8 cellular contexts compared by ENCODE assay signal in the genomic region with DNA sequence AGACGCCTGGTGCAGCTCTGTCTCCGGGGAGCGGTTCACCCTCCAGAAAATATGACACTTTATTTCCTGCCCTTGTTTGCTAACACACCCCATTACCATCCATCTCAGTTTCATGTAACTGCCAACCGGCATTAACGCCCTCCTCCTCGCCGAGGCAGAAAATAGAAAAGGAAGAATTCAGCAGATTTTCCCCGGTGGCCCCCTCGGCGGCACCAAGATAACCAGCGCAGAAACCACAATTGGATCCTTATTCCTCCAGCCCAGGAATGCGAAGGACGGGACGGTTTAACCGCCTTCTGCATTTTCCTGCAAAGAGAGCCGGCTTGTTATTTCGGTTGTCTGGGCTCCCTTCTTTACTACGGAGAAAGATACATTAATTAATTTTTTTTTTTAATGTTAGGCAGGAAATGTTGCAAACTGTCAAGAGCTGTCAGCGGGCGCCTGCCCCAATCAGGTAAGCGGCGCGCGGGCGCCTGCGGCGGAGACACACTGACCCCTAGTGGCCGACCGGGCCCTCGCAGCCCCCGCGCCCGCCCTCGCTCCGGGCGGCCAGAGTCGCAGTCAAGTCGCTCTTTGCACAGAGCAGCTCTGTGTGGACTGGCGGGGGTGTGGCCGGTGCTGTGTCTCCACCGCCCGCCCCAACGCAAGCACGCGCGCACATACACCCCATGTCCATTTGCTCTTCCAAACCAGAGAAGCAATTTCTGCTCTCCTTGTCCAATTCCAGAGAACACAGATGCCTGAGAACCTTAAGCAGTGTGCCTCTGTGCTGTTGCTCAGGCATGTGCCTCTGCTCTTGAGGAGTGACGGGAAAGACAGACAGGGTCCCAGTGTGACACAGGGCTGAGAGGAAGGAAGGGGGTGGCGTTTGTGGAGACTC. TPM values are rescaled to one million over a fixed set of nuclear protein-coding genes. Genes with fewer than 3 reads are reported as not detected.
DNase-seq lines count a peak whose midpoint lies in the region; ATAC-seq and TF ChIP-seq lines count a peak whose summit lies in the region.

No MANE protein-coding gene starts in this region.

- H3K9me3 Mint-ChIP-seq in IgD-negative memory B cell (no peaks in the 10 kb centered on the region), nephron progenitor cell (no peaks in the 10 kb centered on the region)
- no peaks in the 10 kb centered on the region for H3K9me3 Mint-ChIP-seq in activated T-cell treated with anti-CD3 and anti-CD28 coated beads, Interleukin-2, amount 50 U/mL, for 72 hours

- ATAC-seq in DND-41 (ENCODE audit: insufficient read depth, low read depth) (peak; percentile 90), GM21717 (IDR thresholded peaks at IDR 0.05; ENCODE audit: unreplicated experiment) (peak; percentile 85)
- ATAC-seq in activated T-cell treated with anti-CD3 and anti-CD28 coated beads, Interleukin-2, amount 50 U/mL, for 72 hours (replicated peaks in 1 of 2) = peak; percentile 94 to 95
- ATAC-seq in stimulated activated naive CD8-positive, alpha-beta T cell treated with anti-CD3 and anti-CD28 coated beads, Interleukin-15, Interleukin-2, amounts not matched to agents 100 U/mL and 50 U/mL, for 24 hours = peak; percentile 92

- H2AFZ ChIP-seq in DND-41 (ENCODE audit: low read depth, low read length) = peak overlapping the region; percentile 69
- H2AFZ ChIP-seq in fibroblast of lung (ENCODE audit: low read length) = peak overlapping the region; percentile 80

- peak overlapping the region; percentile 15 to 95 (median 90) for H3K4me3 Mint-ChIP-seq in IgD-negative memory B cell
- peak overlapping the region; percentile 89 to 95 for H3K4me3 Mint-ChIP-seq in activated T-cell treated with anti-CD3 and anti-CD28 coated beads, Interleukin-2, amount 50 U/mL, for 72 hours
- peak overlapping the region; percentile 79 for H3K4me3 Mint-ChIP-seq in nephron progenitor cell

- H3K27me3 ChIP-seq in DND-41 (ENCODE audit: insufficient read depth, low read length, poor library complexity) = no peaks in the 10 kb centered on the region
- H3K27me3 ChIP-seq in fibroblast of lung (ENCODE audit: control insufficient read depth, insufficient read depth, low read length) = no peaks in the 10 kb centered on the region

- TF ChIP-seq CTCF in DND-41 (IDR thresholded peaks at IDR 0.05; ENCODE audit: borderline replicate concordance, extremely low read depth, low read length, poor library complexity, severe bottlenecking) (peak; percentile 96), fibroblast of lung (conservative IDR thresholded peaks at IDR 0.05 in 1 of 2, IDR thresholded peaks at IDR 0.05 in 1 of 2; ENCODE audit: low read depth in 1 of 2, low read length in 2 of 2) (peak; percentile 66 to 97), nephron progenitor cell (IDR thresholded peaks at IDR 0.05) (peak; percentile 99)

- peak overlapping the region; percentile 96 for H3K27ac ChIP-seq in DND-41 (ENCODE audit: low read length)
- H3K27ac ChIP-seq in fibroblast of lung (ENCODE audit: insufficient read depth, low read length) = no peak overlapping the region

- peaks cover 0 to 10% (median 0%) of the 10 kb centered on the region in 3 donors for H3K4me1 Mint-ChIP-seq in IgD-negative memory B cell
- peaks cover 38% of the 10 kb centered on the region for H3K4me1 Mint-ChIP-seq in activated T-cell treated with anti-CD3 and anti-CD28 coated beads, Interleukin-2, amount 50 U/mL, for 72 hours (ENCODE audit: low read depth)
- peaks cover 39% of the 10 kb centered on the region for H3K4me1 Mint-ChIP-seq in nephron progenitor cell

- no peaks in the 10 kb centered on the region for H3K36me3 ChIP-seq in DND-41 (ENCODE audit: insufficient read depth, low read length)
- no peaks in the 10 kb centered on the region for H3K36me3 ChIP-seq in fibroblast of lung (ENCODE audit: control insufficient read depth, insufficient read depth, low read length)

- H3K4me1 ChIP-seq in DND-41 (ENCODE audit: insufficient read depth, low read length) (peaks cover 49% of the 10 kb centered on the region), fibroblast of lung (ENCODE audit: control insufficient read depth, extremely low read depth, insufficient read depth, low read length) (peaks cover 12% of the 10 kb centered on the region)

- no peaks in the 10 kb centered on the region for H4K20me1 ChIP-seq in DND-41 (ENCODE audit: insufficient read depth, low read length)
- no peaks in the 10 kb centered on the region for H4K20me1 ChIP-seq in fibroblast of lung (ENCODE audit: control insufficient read depth, extremely low read depth, insufficient read depth, low read length)

- no peaks in the 10 kb centered on the region for H3K9me3 ChIP-seq in DND-41 (ENCODE audit: insufficient read depth, low read length, severe bottlenecking)
- no peaks in the 10 kb centered on the region for H3K9me3 ChIP-seq in fibroblast of lung (ENCODE audit: control insufficient read depth, insufficient read depth, low read depth, low read length)

- DNase-seq in DND-41 = peak; percentile 88
- DNase-seq in activated T-cell treated with anti-CD3 and anti-CD28 coated beads, Interleukin-2, amount 50 U/mL, for 72 hours = peak; percentile 87 to 94
- DNase-seq in fibroblast of lung (ENCODE audit: low read depth in 2 of 2) = peak; percentile 57 to 58
- peak; percentile 88 for DNase-seq in nephron progenitor cell
- DNase-seq in stimulated activated naive CD8-positive, alpha-beta T cell treated with anti-CD3 and anti-CD28 coated beads, Interleukin-15, Interleukin-2, amounts not matched to agents 100 U/mL and 50 U/mL, for 24 hours = peak; percentile 91

- H3K4me2 ChIP-seq in DND-41 (ENCODE audit: insufficient read depth, low read length) (peak overlapping the region; percentile 68), fibroblast of lung (ENCODE audit: extremely low read depth, insufficient read depth, low read length) (peak overlapping the region; percentile 86)

- peaks cover 5% of the 10 kb centered on the region for H3K36me3 Mint-ChIP-seq in IgD-negative memory B cell
- H3K36me3 Mint-ChIP-seq in activated T-cell treated with anti-CD3 and anti-CD28 coated beads, Interleukin-2, amount 50 U/mL, for 72 hours (ENCODE audit: insufficient read depth in 2 of 2) = no peaks in the 10 kb centered on the region
- H3K36me3 Mint-ChIP-seq in nephron progenitor cell (ENCODE audit: low read depth) = no peaks in the 10 kb centered on the region

- H3K27me3 Mint-ChIP-seq in IgD-negative memory B cell = peaks cover 42% of the 10 kb centered on the region
- H3K27me3 Mint-ChIP-seq in activated T-cell treated with anti-CD3 and anti-CD28 coated beads, Interleukin-2, amount 50 U/mL, for 72 hours (ENCODE audit: low read depth) = peaks cover 7% of the 10 kb centered on the region
- peaks cover 58% of the 10 kb centered on the region for H3K27me3 Mint-ChIP-seq in nephron progenitor cell (ENCODE audit: low read depth, poor library complexity)

- H3K9ac ChIP-seq in DND-41 (ENCODE audit: low read depth, low read length) = peak overlapping the region; percentile 64
- no peak overlapping the region for H3K9ac ChIP-seq in fibroblast of lung (ENCODE audit: insufficient read depth, low read length)

- no peaks in the 10 kb centered on the region for H3K79me2 ChIP-seq in DND-41 (ENCODE audit: insufficient read depth, low read length)
- H3K79me2 ChIP-seq in fibroblast of lung (ENCODE audit: control insufficient read depth, insufficient read depth, low read length) = no peaks in the 10 kb centered on the region

- H3K27ac Mint-ChIP-seq in IgD-negative memory B cell (peak overlapping the region in 2 of 3 donors; percentile 24 to 94), nephron progenitor cell (no peak overlapping the region)
- peak overlapping the region; percentile 39 for H3K27ac Mint-ChIP-seq in activated T-cell treated with anti-CD3 and anti-CD28 coated beads, Interleukin-2, amount 50 U/mL, for 72 hours

- H3K4me3 ChIP-seq in DND-41 (ENCODE audit: low read depth in 1 of 2, low read length in 2 of 2) (peak overlapping the region; percentile 9 to 53; a peak in 3 of 4 replicates), fibroblast of lung (replicated peaks in 1 of 4; ENCODE audit: control extremely low read depth in 1 of 4, insufficient read depth in 1 of 4, low read depth in 3 of 4, low read length in 4 of 4) (peak overlapping the region; percentile 41 to 50 (median 46))

TF ChIP-seq in PFSK-1, 5 proteins besides CTCF, POLR2A, EP300 and RAD21 (continues in another document):
- TF ChIP-seq POLR2AphosphoS5 (IDR thresholded peaks at IDR 0.05; ENCODE audit: low read depth, low read length) (no peak), SIN3A (IDR thresholded peaks at IDR 0.05; ENCODE audit: borderline replicate concordance, insufficient read depth, low read length) (peak; percentile 69; the same call in 1 of the 2 replicates), FOXP2 (optimal IDR thresholded peaks at IDR 0.05; ENCODE audit: borderline replicate concordance, extremely low read depth, extremely low read length, insufficient read depth) (peak; percentile 75), TAF1 (IDR thresholded peaks at IDR 0.05; ENCODE audit: borderline replicate concordance, insufficient read depth, low read length) (no peak)

RNA-seq across cellular contexts. Expression of gene C17orf67, which starts 53.6 kb away (rescaled TPM):
- polyA plus RNA-seq in IgD-negative memory B cell = 2.1 TPM
- polyA plus RNA-seq in PFSK-1 (2012; ENCODE audit: insufficient read length, low read depth) = 1.5 TPM
- 1 to 10 TPM; 4.0 to 4.5 TPM for total RNA-seq in activated T-cell treated with anti-CD3 and anti-CD28 coated beads, Interleukin-2, amount 50 U/mL, for 72 hours
- 1.3 and 1.7 TPM in 2 replicates for total RNA-seq in fibroblast of lung
- 0.45 and 0.54 TPM in 2 replicates for polyA plus RNA-seq in fibroblast of lung
- 0.80 and 0.84 TPM in 2 replicates for polyA plus RNA-seq in fibroblast of lung (2012)
- 1.2 TPM in 1 of 2 replicates, not detected in the other for polyA minus RNA-seq in fibroblast of lung (ENCODE audit: low replicate concordance)

RNA-seq across cellular contexts. Expression of gene DGKE, which starts 53.8 kb away (rescaled TPM):
- polyA plus RNA-seq in IgD-negative memory B cell (6.2 TPM), fibroblast of lung (2.1 and 2.5 TPM in 2 replicates)
- 0.48 TPM for polyA plus RNA-seq in PFSK-1 (2012; ENCODE audit: insufficient read length, low read depth)
- 10 to 100 TPM; 25.0 to 34.6 TPM for total RNA-seq in activated T-cell treated with anti-CD3 and anti-CD28 coated beads, Interleukin-2, amount 50 U/mL, for 72 hours
- total RNA-seq in fibroblast of lung = 4.4 and 6.4 TPM in 2 replicates
- polyA plus RNA-seq in fibroblast of lung (2012) = 2.1 and 2.3 TPM in 2 replicates
- 1.2 and 1.9 TPM in 2 replicates for polyA minus RNA-seq in fibroblast of lung (ENCODE audit: low replicate concordance)
